8 cellular contexts compared by ENCODE assay signal in the genomic region with DNA sequence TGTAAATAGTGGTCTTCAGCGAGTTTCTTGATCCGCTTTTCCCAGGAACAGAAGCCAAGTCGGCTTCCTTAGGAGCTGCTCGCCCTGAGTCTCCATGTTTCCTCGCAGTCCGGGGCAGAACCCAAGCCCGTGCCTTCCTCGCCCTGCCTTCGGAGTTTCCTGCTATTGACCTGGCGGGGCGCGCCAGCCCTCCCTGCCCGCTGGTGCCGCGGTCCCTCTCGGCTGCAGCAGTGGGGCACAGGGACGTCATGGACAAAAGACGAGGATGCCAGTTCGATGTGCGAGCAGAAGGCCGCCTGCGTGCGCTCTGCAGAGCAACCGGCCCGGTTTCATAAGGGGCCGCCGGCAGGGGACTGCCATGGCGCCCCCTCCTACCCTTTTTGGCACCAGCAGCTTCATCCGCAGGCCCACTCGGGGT. TPM values are rescaled to one million over a fixed set of nuclear protein-coding genes. Genes with fewer than 3 reads are reported as not detected.
DNase-seq lines count a peak whose midpoint lies in the region; ATAC-seq and TF ChIP-seq lines count a peak whose summit lies in the region.

No MANE protein-coding gene starts in this region.

- H3K4me1 ChIP-seq in DOHH2 (ENCODE audit: control insufficient read depth, low read length), result 0 out of 2 replicates have a peak, but pooled peaks cover 6% of the 10 kb centered on the region
- peaks cover 46% of the 10 kb centered on the region for H3K4me1 ChIP-seq in ectodermal cell (ENCODE audit: control insufficient read depth, insufficient read depth, low read length)
- H3K4me1 ChIP-seq in mucosa of descending colon (ENCODE audit: low read depth), result peaks cover 14% of the 10 kb centered on the region
- H3K4me1 ChIP-seq in tibial artery, result peaks cover 0 to 20% (median 15%) of the 10 kb centered on the region in 4 donors

- H3K9me3 ChIP-seq in DOHH2 (ENCODE audit: control insufficient read depth, insufficient read depth, low read length) (no peaks in the 10 kb centered on the region), ectodermal cell (ENCODE audit: control insufficient read depth, low read length) (no peaks in the 10 kb centered on the region), mucosa of descending colon (no peaks in the 10 kb centered on the region), tibial artery (no peaks in the 10 kb centered on the region)

- DNase-seq in mucosa of descending colon (peak; percentile 14 to 62 (median 59)), tibial artery (peak; percentile 37 to 69), ureter (ENCODE audit: low spot score) (no peak), NCI-H1105 (lab: John Stamatoyannopoulos, UW) (no peak)

- no peak overlapping the region for H3K27ac ChIP-seq in DOHH2 (ENCODE audit: low read depth, low read length)
- H3K27ac ChIP-seq in ectodermal cell (ENCODE audit: insufficient read depth, low read depth, low read length, poor library complexity, severe bottlenecking), result peak overlapping the region; percentile 95
- H3K27ac ChIP-seq in tibial artery, result peak overlapping the region; percentile 79 to 90

- no peaks in the 10 kb centered on the region for H3K79me2 ChIP-seq in DOHH2 (ENCODE audit: control insufficient read depth, low read length)

- ATAC-seq in HG02852 (IDR thresholded peaks at IDR 0.05; ENCODE audit: unreplicated experiment) (peak; percentile 11), mucosa of descending colon (peak; percentile 12)

- H3K4me3 ChIP-seq in DOHH2 (ENCODE audit: low read length) (no peak overlapping the region), WI38 (ENCODE audit: low read depth, low read length) (peak overlapping the region; percentile 8; the same call in 1 of the 2 replicates), ectodermal cell (ENCODE audit: insufficient read depth, low read depth, low read length) (peak overlapping the region; percentile 50), mucosa of descending colon (peak overlapping the region; percentile 17), tibial artery (peak overlapping the region; percentile 47 to 62)

- intact Hi-C loops in mucosa of descending colon (cut with DNase I, micrococcal nuclease) (loop anchor here in 1 of 2 donors (10.0 kb wide), 2 partner anchors 577 to 857 kb away; no protein-coding TSS in a partner anchor), tibial artery (cut with DNase I; ENCODE audit: low total_unique reads) (loop anchor here (5.0 to 10.0 kb wide), 3 partner anchors 41 to 577 kb away; no protein-coding TSS in a partner anchor)

- H3K36me3 ChIP-seq in DOHH2 (ENCODE audit: control insufficient read depth, low read length) (no peaks in the 10 kb centered on the region), ectodermal cell (ENCODE audit: control insufficient read depth, insufficient read depth, low read length) (no peaks in the 10 kb centered on the region), mucosa of descending colon (ENCODE audit: low read depth) (no peaks in the 10 kb centered on the region), tibial artery (no peaks in the 10 kb centered on the region)

- H3K27me3 ChIP-seq in DOHH2 (ENCODE audit: control insufficient read depth, low read length) (peaks cover 50% of the 10 kb centered on the region), ectodermal cell (ENCODE audit: control insufficient read depth, insufficient read depth, low read length, poor library complexity, severe bottlenecking) (no peaks in the 10 kb centered on the region), tibial artery (no peaks in the 10 kb centered on the region)

- no peaks in the 10 kb centered on the region for H3K9me2 ChIP-seq in DOHH2 (replicated peaks; ENCODE audit: control insufficient read depth, low read length)

- peak overlapping the region; percentile 9; the same call in 1 of the 2 replicates for H3K4me2 ChIP-seq in DOHH2 (ENCODE audit: low read length)

- H3F3A ChIP-seq in DOHH2 (ENCODE audit: control insufficient read depth, insufficient read depth), result no peaks in the 10 kb centered on the region

- WGBS in ectodermal cell, 2 experiments, result 9 to 12% methylated on average over 30 of the region's 30 CpGs

- TF ChIP-seq CTCF in DOHH2 (IDR thresholded peaks at IDR 0.05; ENCODE audit: low read depth, low read length, poor library complexity, severe bottlenecking), result no peak
- no peak for TF ChIP-seq CTCF in WI38 (IDR thresholded peaks at IDR 0.05; ENCODE audit: low read depth, low read length)
- no peak for TF ChIP-seq CTCF in mucosa of descending colon (IDR thresholded peaks at IDR 0.05)
- TF ChIP-seq CTCF in tibial artery (IDR thresholded peaks at IDR 0.05), result no peak

- H4K20me1 ChIP-seq in DOHH2 (ENCODE audit: control insufficient read depth, insufficient read depth, low read depth, low read length), result 0 out of 2 replicates have a peak, but pooled peaks cover 2% of the 10 kb centered on the region

RNA-seq across cellular contexts. Expression of a gene that starts 51.4 kb away (rescaled TPM):
- 17.6 TPM for polyA plus RNA-seq in ectodermal cell (2013, experiment 1 of 4)
- 19.5 TPM for polyA plus RNA-seq in ectodermal cell (2013, experiment 2 of 4)
- polyA plus RNA-seq in ectodermal cell (2013, experiment 3 of 4), result 16.0 TPM
- 15.4 TPM for polyA plus RNA-seq in ectodermal cell (2013, experiment 4 of 4)
- 10 to 100 TPM; 15.8 to 45.0 (median 25.5) TPM for total RNA-seq in mucosa of descending colon
- 22.1 TPM for total RNA-seq in ureter

Comparison
In these comparisons a context has a peak if more than half of its experiments do, and no peak if none do; other contexts are left out.
1. DNase-seq: peak in mucosa of descending colon (3 of 3) and tibial artery (2 of 2); none in ureter (single experiment) and NCI-H1105 (single experiment).